In genomic region chr12:19933924-19934323, GRCh38 we compare ENCODE assay signal across 9 cellular contexts.
"Had no signal": no experiment of that assay in that cellular context is flagged by ENCODE, and none has a peak within 500 bp of the region (broad histone marks: within the 10 kb centered on the region; RNA-seq: fewer than 3 reads in every experiment).

No MANE protein-coding gene starts in this region.

- H3K4me3 ChIP-seq: K562 had no signal

- ATAC-seq: HepG2, K562 had no signal

- H3K4me3 Mint-ChIP-seq: IgD-negative memory B cell had no signal

- H3K4me2 ChIP-seq: KMS-11 had no signal

- H3K27ac Mint-ChIP-seq: IgD-negative memory B cell had no signal

- H3K27me3 Mint-ChIP-seq: IgD-negative memory B cell had no signal

- H3K4me1 Mint-ChIP-seq: IgD-negative memory B cell had no signal

- H3K9ac ChIP-seq: KMS-11 had no signal

- H3K27ac ChIP-seq: HL-60, KMS-11 had no signal

- H3K36me3 Mint-ChIP-seq: IgD-negative memory B cell had no signal

- DNase-seq: IMR-90, KBM-7, KG1 had no signal

- FAIRE-seq: HepG2, HTR-8/SVneo, K562 had no signal
